In the genomic region with DNA sequence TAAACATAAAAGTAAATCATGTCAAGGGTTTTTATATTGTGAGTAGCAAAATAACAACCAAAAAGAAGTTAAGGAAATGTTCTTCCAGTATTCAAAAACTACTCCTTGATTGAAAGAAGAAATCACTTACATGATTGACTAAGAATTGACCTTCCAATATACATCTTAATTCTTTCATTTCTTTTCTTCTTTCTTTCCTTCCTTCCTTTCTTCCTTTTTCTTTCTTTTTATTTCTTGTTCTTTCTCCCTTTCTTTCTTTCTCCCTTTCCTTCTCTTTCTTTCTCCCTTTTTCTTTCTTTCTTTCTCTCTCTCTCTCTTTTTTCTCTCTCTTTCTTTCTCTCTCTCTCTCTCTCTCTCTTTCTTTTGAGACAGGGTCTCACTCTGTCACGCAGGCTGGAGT, we compare ENCODE assay signal across 37 cellular contexts.
"Had no signal": no experiment of that assay in that cellular context is flagged by ENCODE, and none has a peak within 500 bp of the region (broad histone marks: within the 10 kb centered on the region; RNA-seq: fewer than 3 reads in every experiment).

No MANE protein-coding gene starts in this region.

- H3K27me3 ChIP-seq: ascending aorta, brain microvascular endothelial cell, breast epithelium had no signal

- H3K4me3 ChIP-seq: ascending aorta, breast epithelium had no signal

- H3K27ac Mint-ChIP-seq: activated CD4-positive, alpha-beta memory T cell treated with anti-CD3 and anti-CD28 coated beads, Interleukin-2, amount 10 ng/mL, durations not matched to agents 7 days and 5 days; activated CD4-positive, alpha-beta T cell treated with anti-CD3 and anti-CD28 coated beads for 36 hours; activated CD4-positive, alpha-beta T cell treated with anti-CD3 and anti-CD28 coated beads, Interleukin-2, amount 10 ng/mL, durations not matched to agents 7 days and 5 days; activated CD8-positive, alpha-beta memory T cell treated with anti-CD3 and anti-CD28 coated beads, Interleukin-2, amount 10 ng/mL, durations not matched to agents 7 days and 5 days; activated CD8-positive, alpha-beta T cell treated with anti-CD3 and anti-CD28 coated beads, Interleukin-2, amount 10 ng/mL, durations not matched to agents 7 days and 5 days; activated naive CD4-positive, alpha-beta T cell treated with anti-CD3 and anti-CD28 coated beads, Interleukin-2, amount 10 ng/mL, durations not matched to agents 7 days and 5 days; activated naive CD4-positive, alpha-beta T cell treated with anti-CD3 and anti-CD28 coated beads, Interleukin-2, amount 50 U/mL, for 24 hours; activated naive CD8-positive, alpha-beta T cell; activated naive CD8-positive, alpha-beta T cell treated with anti-CD3 and anti-CD28 coated beads, Interleukin-2, amount 10 ng/mL, durations not matched to agents 7 days and 5 days; activated naive CD8-positive, alpha-beta T cell treated with anti-CD3 and anti-CD28 coated beads, Interleukin-2, amount 50 U/mL, for 24 hours; activated T-cell treated with anti-CD3 and anti-CD28 coated beads, Interleukin-2, amount 50 U/mL, for 24 hours; activated T-helper 2 cell treated with anti-CD3 and anti-CD28 coated beads, Interferon-gamma antibody, Interleukin-2, Interleukin-4, amounts not matched to agents 10 μg/mL and 5 μg/mL and 100 μg/mL, durations not matched to agents 14 hours and 24 hours and 36 hours; T-helper 1 cell treated with Interleukin-12 subunit alpha and Interleukin-12 subunit beta and Interleukin-4 antibody, amounts not matched to agents 30 μg/mL and 1 μg/mL, for 36 hours; T-helper 2 cell treated with Interferon-gamma antibody and Interleukin-4, amounts not matched to agents 5 μg/mL and 100 μg/mL, for 36 hours; WTC11 had no signal

- H3K4me1 Mint-ChIP-seq: activated CD4-positive, alpha-beta memory T cell treated with anti-CD3 and anti-CD28 coated beads, Interleukin-2, amount 10 ng/mL, durations not matched to agents 7 days and 5 days; activated CD4-positive, alpha-beta T cell treated with anti-CD3 and anti-CD28 coated beads for 36 hours; activated CD4-positive, alpha-beta T cell treated with anti-CD3 and anti-CD28 coated beads, Interleukin-2, amount 10 ng/mL, durations not matched to agents 7 days and 5 days; activated CD8-positive, alpha-beta memory T cell treated with anti-CD3 and anti-CD28 coated beads, Interleukin-2, amount 10 ng/mL, durations not matched to agents 7 days and 5 days; activated naive CD4-positive, alpha-beta T cell treated with anti-CD3 and anti-CD28 coated beads, Interleukin-2, amount 10 ng/mL, durations not matched to agents 7 days and 5 days; activated naive CD4-positive, alpha-beta T cell treated with anti-CD3 and anti-CD28 coated beads, Interleukin-2, amount 50 U/mL, for 24 hours; activated naive CD8-positive, alpha-beta T cell treated with anti-CD3 and anti-CD28 coated beads, Interleukin-2, amount 10 ng/mL, durations not matched to agents 7 days and 5 days; activated naive CD8-positive, alpha-beta T cell treated with anti-CD3 and anti-CD28 coated beads, Interleukin-2, amount 50 U/mL, for 24 hours had no signal

- H3K27me3 Mint-ChIP-seq: activated CD4-positive, alpha-beta memory T cell treated with anti-CD3 and anti-CD28 coated beads, Interleukin-2, amount 10 ng/mL, durations not matched to agents 7 days and 5 days; activated CD4-positive, alpha-beta T cell treated with anti-CD3 and anti-CD28 coated beads for 36 hours; activated CD4-positive, alpha-beta T cell treated with anti-CD3 and anti-CD28 coated beads, Interleukin-2, amount 10 ng/mL, durations not matched to agents 7 days and 5 days; activated CD8-positive, alpha-beta memory T cell treated with anti-CD3 and anti-CD28 coated beads, Interleukin-2, amount 10 ng/mL, durations not matched to agents 7 days and 5 days; activated naive CD4-positive, alpha-beta T cell treated with anti-CD3 and anti-CD28 coated beads, Interleukin-2, amount 10 ng/mL, durations not matched to agents 7 days and 5 days; activated naive CD4-positive, alpha-beta T cell treated with anti-CD3 and anti-CD28 coated beads, Interleukin-2, amount 50 U/mL, for 24 hours; activated naive CD8-positive, alpha-beta T cell treated with anti-CD3 and anti-CD28 coated beads, Interleukin-2, amount 10 ng/mL, durations not matched to agents 7 days and 5 days; activated naive CD8-positive, alpha-beta T cell treated with anti-CD3 and anti-CD28 coated beads, Interleukin-2, amount 50 U/mL, for 24 hours; activated T-cell treated with anti-CD3 and anti-CD28 coated beads, Interleukin-2, amount 50 U/mL, for 24 hours had no signal

- H3K4me3 Mint-ChIP-seq: activated CD4-positive, alpha-beta memory T cell treated with anti-CD3 and anti-CD28 coated beads, Interleukin-2, amount 10 ng/mL, durations not matched to agents 7 days and 5 days; activated CD4-positive, alpha-beta T cell treated with anti-CD3 and anti-CD28 coated beads for 36 hours; activated CD4-positive, alpha-beta T cell treated with anti-CD3 and anti-CD28 coated beads, Interleukin-2, amount 10 ng/mL, durations not matched to agents 7 days and 5 days; activated CD8-positive, alpha-beta memory T cell treated with anti-CD3 and anti-CD28 coated beads, Interleukin-2, amount 10 ng/mL, durations not matched to agents 7 days and 5 days; activated CD8-positive, alpha-beta T cell treated with anti-CD3 and anti-CD28 coated beads, Interleukin-2, amount 10 ng/mL, durations not matched to agents 7 days and 5 days; activated naive CD4-positive, alpha-beta T cell treated with anti-CD3 and anti-CD28 coated beads, Interleukin-2, amount 10 ng/mL, durations not matched to agents 7 days and 5 days; activated naive CD4-positive, alpha-beta T cell treated with anti-CD3 and anti-CD28 coated beads, Interleukin-2, amount 50 U/mL, for 24 hours; activated naive CD8-positive, alpha-beta T cell; activated naive CD8-positive, alpha-beta T cell treated with anti-CD3 and anti-CD28 coated beads, Interleukin-2, amount 10 ng/mL, durations not matched to agents 7 days and 5 days; activated naive CD8-positive, alpha-beta T cell treated with anti-CD3 and anti-CD28 coated beads, Interleukin-2, amount 50 U/mL, for 24 hours; activated T-cell treated with anti-CD3 and anti-CD28 coated beads, Interleukin-2, amount 50 U/mL, for 24 hours; T-helper 1 cell treated with Interleukin-12 subunit alpha and Interleukin-12 subunit beta and Interleukin-4 antibody, amounts not matched to agents 30 μg/mL and 1 μg/mL, for 36 hours; T-helper 2 cell treated with Interferon-gamma antibody and Interleukin-4, amounts not matched to agents 5 μg/mL and 100 μg/mL, for 36 hours; WTC11 had no signal

- H3K27ac ChIP-seq: ascending aorta, brain microvascular endothelial cell, WERI-Rb-1 had no signal

- H3K9me3 Mint-ChIP-seq: activated CD4-positive, alpha-beta memory T cell treated with anti-CD3 and anti-CD28 coated beads, Interleukin-2, amount 10 ng/mL, durations not matched to agents 7 days and 5 days; activated CD4-positive, alpha-beta T cell treated with anti-CD3 and anti-CD28 coated beads, Interleukin-2, amount 10 ng/mL, durations not matched to agents 7 days and 5 days; activated naive CD4-positive, alpha-beta T cell treated with anti-CD3 and anti-CD28 coated beads, Interleukin-2, amount 10 ng/mL, durations not matched to agents 7 days and 5 days; activated naive CD4-positive, alpha-beta T cell treated with anti-CD3 and anti-CD28 coated beads, Interleukin-2, amount 50 U/mL, for 24 hours; activated naive CD8-positive, alpha-beta T cell treated with anti-CD3 and anti-CD28 coated beads, Interleukin-2, amount 10 ng/mL, durations not matched to agents 7 days and 5 days; activated naive CD8-positive, alpha-beta T cell treated with anti-CD3 and anti-CD28 coated beads, Interleukin-2, amount 50 U/mL, for 24 hours; activated T-cell treated with anti-CD3 and anti-CD28 coated beads, Interleukin-2, amount 50 U/mL, for 24 hours; activated T-helper 2 cell treated with anti-CD3 and anti-CD28 coated beads, Interferon-gamma antibody, Interleukin-2, Interleukin-4, amounts not matched to agents 10 μg/mL and 5 μg/mL and 100 μg/mL, durations not matched to agents 14 hours and 24 hours and 36 hours; T-helper 1 cell treated with Interleukin-12 subunit alpha and Interleukin-12 subunit beta and Interleukin-4 antibody, amounts not matched to agents 30 μg/mL and 1 μg/mL, for 36 hours; T-helper 2 cell treated with Interferon-gamma antibody and Interleukin-4, amounts not matched to agents 5 μg/mL and 100 μg/mL, for 36 hours; WTC11 had no signal

- FAIRE-seq: TTC549 had no signal

- H3K4me1 ChIP-seq: ascending aorta, breast epithelium had no signal

- H3K9me3 ChIP-seq: ascending aorta, breast epithelium had no signal

- ATAC-seq: activated CD4-positive, alpha-beta T cell treated with anti-CD3 and anti-CD28 coated beads for 36 hours; activated CD4-positive, CD25-positive, alpha-beta regulatory T cell treated with anti-CD3 and anti-CD28 coated beads, Interleukin-2, amount 50 U/mL, for 24 hours; activated CD8-positive, alpha-beta memory T cell treated with anti-CD3 and anti-CD28 coated beads, Interleukin-2, amount 10 ng/mL, durations not matched to agents 7 days and 5 days; activated CD8-positive, alpha-beta T cell treated with anti-CD3 and anti-CD28 coated beads, Interleukin-2, amount 10 ng/mL, durations not matched to agents 7 days and 5 days; activated naive CD8-positive, alpha-beta T cell treated with anti-CD3 and anti-CD28 coated beads, Interleukin-2, amount 50 U/mL, for 24 hours; WTC11 had no signal

- DNase-seq: activated CD4-positive, alpha-beta memory T cell treated with anti-CD3 and anti-CD28 coated beads, Interleukin-2, amount 10 ng/mL, durations not matched to agents 7 days and 5 days; activated CD4-positive, alpha-beta T cell treated with anti-CD3 and anti-CD28 coated beads for 1 hour; activated CD4-positive, alpha-beta T cell treated with anti-CD3 and anti-CD28 coated beads for 36 hours; activated CD4-positive, alpha-beta T cell treated with anti-CD3 and anti-CD28 coated beads for 48 hours; activated CD4-positive, alpha-beta T cell treated with anti-CD3 and anti-CD28 coated beads, Interleukin-2, amount 10 ng/mL, durations not matched to agents 7 days and 5 days; activated CD4-positive, alpha-beta T cell treated with anti-CD3 and anti-CD28 coated beads, Interleukin-2, amount 50 U/mL, for 48 hours; activated CD4-positive, CD25-positive, alpha-beta regulatory T cell; activated CD8-positive, alpha-beta memory T cell treated with anti-CD3 and anti-CD28 coated beads for 24 hours; activated CD8-positive, alpha-beta memory T cell treated with anti-CD3 and anti-CD28 coated beads, Interleukin-2, amount 10 ng/mL, durations not matched to agents 7 days and 5 days; activated CD8-positive, alpha-beta memory T cell treated with anti-CD3 and anti-CD28 coated beads, Interleukin-2, amount 50 U/mL, for 48 hours; activated CD8-positive, alpha-beta T cell treated with anti-CD3 and anti-CD28 coated beads, Interleukin-2, amount 10 ng/mL, durations not matched to agents 7 days and 5 days; activated effector memory CD4-positive, alpha-beta T cell treated with Interleukin-2 at 50 U/mL for 16 hours; activated gamma-delta T cell; activated naive CD4-positive, alpha-beta T cell treated with anti-CD3 and anti-CD28 coated beads, Interleukin-2, amount 10 ng/mL, durations not matched to agents 7 days and 5 days; activated naive CD4-positive, alpha-beta T cell treated with Interleukin-2 at 50 U/mL for 16 hours; activated naive CD8-positive, alpha-beta T cell treated with anti-CD3 and anti-CD28 coated beads, Interleukin-2, amount 10 ng/mL, durations not matched to agents 7 days and 5 days; activated naive CD8-positive, alpha-beta T cell treated with anti-CD3 and anti-CD28 coated beads, Interleukin-2, amount 50 U/mL, for 24 hours; activated T-cell treated with anti-CD3 and anti-CD28 coated beads, Interleukin-2, amount 50 U/mL, for 24 hours; activated T-cell treated with anti-CD3 and anti-CD28 coated beads, Interleukin-2, amount 50 U/mL, for 48 hours; amygdala; anterior cingulate cortex; brain microvascular endothelial cell; central memory CD4-positive, alpha-beta T cell; T-helper 1 cell; T-helper 2 cell; T-helper 9 cell; WERI-Rb-1 had no signal

- H3K36me3 ChIP-seq: ascending aorta, brain microvascular endothelial cell, breast epithelium, WERI-Rb-1 had no signal
